In the genomic region with DNA sequence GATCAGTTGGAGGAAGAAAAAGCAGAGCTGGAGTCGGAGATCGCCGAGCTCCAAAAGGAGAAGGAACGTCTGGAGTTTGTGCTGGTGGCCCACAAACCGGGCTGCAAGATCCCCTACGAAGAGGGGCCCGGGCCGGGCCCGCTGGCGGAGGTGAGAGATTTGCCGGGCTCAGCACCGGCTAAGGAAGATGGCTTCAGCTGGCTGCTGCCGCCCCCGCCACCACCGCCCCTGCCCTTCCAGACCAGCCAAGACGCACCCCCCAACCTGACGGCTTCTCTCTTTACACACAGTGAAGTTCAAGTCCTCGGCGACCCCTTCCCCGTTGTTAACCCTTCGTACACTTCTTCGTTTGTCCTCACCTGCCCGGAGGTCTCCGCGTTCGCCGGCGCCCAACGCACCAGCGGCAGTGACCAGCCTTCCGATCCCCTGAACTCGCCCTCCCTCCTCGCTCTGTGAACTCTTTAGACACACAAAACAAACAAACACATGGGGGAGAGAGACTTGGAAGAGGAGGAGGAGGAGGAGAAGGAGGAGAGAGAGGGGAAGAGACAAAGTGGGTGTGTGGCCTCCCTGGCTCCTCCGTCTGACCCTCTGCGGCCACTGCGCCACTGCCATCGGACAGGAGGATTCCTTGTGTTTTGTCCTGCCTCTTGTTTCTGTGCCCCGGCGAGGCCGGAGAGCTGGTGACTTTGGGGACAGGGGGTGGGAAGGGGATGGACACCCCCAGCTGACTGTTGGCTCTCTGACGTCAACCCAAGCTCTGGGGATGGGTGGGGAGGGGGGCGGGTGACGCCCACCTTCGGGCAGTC, we compare ENCODE assay signal across 10 cellular contexts. TPM values are rescaled to one million over a fixed set of nuclear protein-coding genes. Genes with fewer than 3 reads are reported as not detected.
DNase-seq lines count a peak whose midpoint lies in the region; ATAC-seq, FAIRE-seq and TF ChIP-seq lines count a peak whose summit lies in the region.
"Had no signal": no experiment of that assay in that cellular context is flagged by ENCODE, and none has a peak within 500 bp of the region (broad histone marks: within the 10 kb centered on the region; RNA-seq: fewer than 3 reads in every experiment).

No MANE protein-coding gene starts in this region.

- 16% methylated on average over 39 of the region's 44 CpGs for WGBS in HUES64

- ATAC-seq in CD4-positive, alpha-beta T cell (ENCODE audit: poor library complexity): no peak
- no peak for ATAC-seq in natural killer cell
- no peak for ATAC-seq in GM21526 (IDR thresholded peaks at IDR 0.05; ENCODE audit: low FRiP score, unreplicated experiment)

- H3K36me3 ChIP-seq in HUES64 (ENCODE audit: insufficient read depth, low read length) (no peaks in the 10 kb centered on the region), uterus (no peaks in the 10 kb centered on the region)
- H3K36me3 ChIP-seq: ovary had no signal

- no peak for FAIRE-seq in H54 (lab: Jason Lieb, UNC)

- peaks cover 4% of the 10 kb centered on the region for H3K27me3 ChIP-seq in CD4-positive, alpha-beta T cell (ENCODE audit: control insufficient read depth, insufficient read depth, low read length)
- peaks cover 22% of the 10 kb centered on the region for H3K27me3 ChIP-seq in HUES64 (ENCODE audit: insufficient read depth, low read length)
- H3K27me3 ChIP-seq in uterus: no peaks in the 10 kb centered on the region
- H3K27me3 ChIP-seq: ovary had no signal

- no peak overlapping the region for H3K27ac ChIP-seq in CD4-positive, alpha-beta T cell (ENCODE audit: low read depth, low read length)
- H3K27ac ChIP-seq in HUES64 (ENCODE audit: low read depth, low read length) (no peak overlapping the region), uterus (no peak overlapping the region)
- H3K27ac ChIP-seq: ovary had no signal

- H3K4me1 ChIP-seq in HUES64 (ENCODE audit: insufficient read depth, low read length) (no peaks in the 10 kb centered on the region), uterus (peaks cover 3 to 17% of the 10 kb centered on the region in 2 donors)

- H3K36me3 Mint-ChIP-seq in CD4-positive, alpha-beta T cell (ENCODE audit: low read depth): peaks cover 27% of the 10 kb centered on the region
- no peaks in the 10 kb centered on the region for H3K36me3 Mint-ChIP-seq in natural killer cell

- H3K4me1 Mint-ChIP-seq in CD4-positive, alpha-beta T cell (ENCODE audit: low read depth): peaks cover 46% of the 10 kb centered on the region
- H3K4me1 Mint-ChIP-seq in natural killer cell: peaks cover 54 to 92% of the 10 kb centered on the region in 2 donors

- CTCF ChIA-PET in CD4-positive, alpha-beta T cell (lab: Charles Lee): interaction anchor here (7.1 to 9.5 kb wide), 2 partner anchors 33 to 34 kb away, joined by 128 to 365 read pairs; no protein-coding TSS in a partner anchor

- POLR2A ChIA-PET in CD4-positive, alpha-beta T cell (lab: Charles Lee): no interaction called here

- H3K27me3 Mint-ChIP-seq in CD4-positive, alpha-beta T cell: peaks cover 36% of the 10 kb centered on the region
- peaks cover 8 to 28% of the 10 kb centered on the region in 2 donors for H3K27me3 Mint-ChIP-seq in natural killer cell (ENCODE audit: low read depth in 2 of 2)

- no peak overlapping the region for H3K9ac ChIP-seq in HUES64 (ENCODE audit: low read depth, low read length)

- peak overlapping the region; percentile 80 for H3K27ac Mint-ChIP-seq in CD4-positive, alpha-beta T cell
- H3K27ac Mint-ChIP-seq in natural killer cell: peak overlapping the region; percentile 87 to 99

- H3K4me3 ChIP-seq in HUES64 (ENCODE audit: low read length) (peak overlapping the region; percentile 47), uterus (no peak overlapping the region)
- H3K4me3 ChIP-seq: ovary had no signal

- H3K9me3 ChIP-seq in CD4-positive, alpha-beta T cell (ENCODE audit: control insufficient read depth, low read length): no peaks in the 10 kb centered on the region
- H3K9me3 ChIP-seq in HUES64 (ENCODE audit: insufficient read depth, low read depth, low read length) (no peaks in the 10 kb centered on the region), uterus (no peaks in the 10 kb centered on the region)
- H3K9me3 ChIP-seq: ovary had no signal

- H3K4me3 Mint-ChIP-seq in CD4-positive, alpha-beta T cell: peak overlapping the region; percentile 79
- peak overlapping the region; percentile 96 for H3K4me3 Mint-ChIP-seq in natural killer cell

- H3K9me3 Mint-ChIP-seq in CD4-positive, alpha-beta T cell: no peaks in the 10 kb centered on the region
- H3K9me3 Mint-ChIP-seq in natural killer cell: no peaks in the 10 kb centered on the region

- intact Hi-C loops in CD4-positive, alpha-beta T cell (cut with DNase I, micrococcal nuclease): no loop called here
- intact Hi-C loops in natural killer cell (cut with micrococcal nuclease) (no loop called here), uterus (cut with DNase I; ENCODE audit: low total_unique reads) (no loop called here)

- TF ChIP-seq CTCF in CD4-positive, alpha-beta T cell (IDR thresholded peaks at IDR 0.05): no peak
- TF ChIP-seq CTCF in natural killer cell (IDR thresholded peaks at IDR 0.05) (no peak), uterus (IDR thresholded peaks at IDR 0.05) (no peak)

- DNase-seq in CD4-positive, alpha-beta T cell: peak in 1 of 10 experiments; percentile 55
- DNase-seq in effector CD4-positive, alpha-beta T cell: peak; percentile 43
- DNase-seq in natural killer cell: peak; percentile 49
- no peak for DNase-seq in H54 (ENCODE audit: insufficient read length, low spot score)
- DNase-seq in uterus: no peak
- no peak for DNase-seq in NCI-H1048 (lab: John Stamatoyannopoulos, UW)
- DNase-seq: NCI-H2029 treated with DMSO at 0.1 percent for 48 hours had no signal

- TF ChIP-seq POLR2A in H54 (IDR thresholded peaks at IDR 0.05; ENCODE audit: low read depth, low read length): no peak
- no peak for TF ChIP-seq POLR2A in uterus (IDR thresholded peaks at IDR 0.05)

RNA-seq across cellular contexts. Expression of gene FOSB, which starts 5.0 kb away (rescaled TPM):
- 100 to 1,000 TPM; 422 to 424 TPM for total RNA-seq in CD4-positive, alpha-beta T cell
- 0.25 TPM for polyA plus RNA-seq in HUES64 (2013, experiment 1 of 2)
- 0.44 TPM for polyA plus RNA-seq in HUES64 (2013, experiment 2 of 2)
- 1,000 to 10,000 TPM in 2 of 3 donors, 100 to 1,000 TPM in 1; 784 to 1,837 (median 1,121) TPM for total RNA-seq in natural killer cell
- total RNA-seq in uterus: 10 to 100 TPM in 2 of 4 donors, 1 to 10 TPM in 1, not detected in 1; 8.1 to 52.1 (median 28.6) TPM

RNA-seq across cellular contexts. Expression of gene RTN2, which starts 24.1 kb away (rescaled TPM):
- under 1 TPM; 0.60 to 0.70 TPM for total RNA-seq in CD4-positive, alpha-beta T cell
- 17.2 TPM for polyA plus RNA-seq in HUES64 (2013, experiment 1 of 2)
- 18.8 TPM for polyA plus RNA-seq in HUES64 (2013, experiment 2 of 2)
- 1 to 10 TPM; 1.9 to 5.5 (median 3.0) TPM for total RNA-seq in natural killer cell
- total RNA-seq in uterus: 1 to 10 TPM in 3 of 4 donors, not detected in 1; 5.9 to 9.0 (median 7.0) TPM

RNA-seq across cellular contexts. Expression of gene PPM1N, which starts 25.5 kb away (rescaled TPM):
- 1 to 10 TPM; 3.3 to 3.5 TPM for total RNA-seq in CD4-positive, alpha-beta T cell
- 5.5 TPM for polyA plus RNA-seq in HUES64 (2013, experiment 1 of 2)
- polyA plus RNA-seq in HUES64 (2013, experiment 2 of 2): 4.8 TPM
- total RNA-seq in natural killer cell: 1 to 10 TPM; 5.1 to 8.3 (median 6.8) TPM
- total RNA-seq in uterus: 10 to 100 TPM in 1 of 4 donors, not detected in 3; 42.5 TPM

RNA-seq across cellular contexts. Expression of gene VASP, which starts 34.5 kb away (rescaled TPM):
- total RNA-seq in CD4-positive, alpha-beta T cell: 10 to 100 TPM; 49.9 to 55.5 TPM
- 92.8 TPM for polyA plus RNA-seq in HUES64 (2013, experiment 1 of 2)
- polyA plus RNA-seq in HUES64 (2013, experiment 2 of 2): 93.5 TPM
- 100 to 1,000 TPM; 192 to 244 (median 237) TPM for total RNA-seq in natural killer cell
- total RNA-seq in uterus: 100 to 1,000 TPM in 1 of 4 donors, 10 to 100 TPM in 3; 21.5 to 157 (median 38.3) TPM

RNA-seq across cellular contexts. Expression of gene ERCC1, which starts 49.0 kb away (rescaled TPM):
- total RNA-seq in CD4-positive, alpha-beta T cell: 10 to 100 TPM; 32.5 to 32.6 TPM
- polyA plus RNA-seq in HUES64 (2013, experiment 1 of 2): 34.4 TPM
- polyA plus RNA-seq in HUES64 (2013, experiment 2 of 2): 45.5 TPM
- total RNA-seq in natural killer cell (10 to 100 TPM; 46.8 to 55.2 (median 48.2) TPM), uterus (100 to 1,000 TPM in 1 of 4 donors, 10 to 100 TPM in 3; 37.9 to 130 (median 68.0) TPM)

Comparison
In these comparisons a context has a peak if more than half of its experiments do, and no peak if none do; other contexts are left out.
1. DNase-seq: peak in effector CD4-positive, alpha-beta T cell (single experiment) and natural killer cell (single experiment); none in H54 (single experiment), uterus (0 of 2) and NCI-H1048 (single experiment).
2. RNA of gene FOSB, which starts 5.0 kb away (total RNA-seq): 784 to 1,837 TPM in natural killer cell and 422 to 424 TPM in CD4-positive, alpha-beta T cell; 8.1 to 52.1 TPM in uterus; every median in the first group is over 4 times any median in the second.